In the genomic region with DNA sequence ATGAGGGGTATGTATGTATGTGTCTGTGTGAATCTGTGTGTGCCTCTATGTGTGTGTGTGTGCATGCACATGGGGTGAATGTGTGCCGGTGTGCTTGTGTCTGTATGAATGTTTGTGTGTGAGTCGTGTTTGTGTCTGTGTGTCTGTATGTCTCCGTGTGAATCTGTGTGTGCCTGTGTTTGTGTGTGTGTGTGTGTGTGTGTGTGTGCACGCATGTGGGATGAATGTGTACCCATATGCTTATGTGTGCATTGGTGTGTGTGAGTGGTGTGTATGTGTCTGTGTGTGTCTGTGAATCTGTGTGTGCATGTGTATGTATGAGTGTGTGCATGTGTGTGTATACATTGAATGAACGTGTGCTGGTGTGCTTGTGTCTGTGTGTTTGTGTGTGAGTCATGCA, we compare ENCODE assay signal across 30 cellular contexts.
"Had no signal": no experiment of that assay in that cellular context is flagged by ENCODE, and none has a peak within 500 bp of the region (broad histone marks: within the 10 kb centered on the region; RNA-seq: fewer than 3 reads in every experiment).

No MANE protein-coding gene starts in this region.

- H3K4me3 ChIP-seq: adrenal gland, MG63, Peyer's patch had no signal

- ATAC-seq: activated naive CD4-positive, alpha-beta T cell treated with anti-CD3 and anti-CD28 coated beads, Interleukin-2, amount 50 U/mL, for 72 hours; activated T-cell treated with anti-CD3 and anti-CD28 coated beads, Interleukin-2, amount 50 U/mL, for 4 hours; PC-3; Right ventricle myocardium inferior; SK-N-SH treated with all-trans-retinoic acid at 6 μM for 48 hours; T-cell; T-helper 17 cell had no signal

- H3K9me3 ChIP-seq: adrenal gland, MG63, Peyer's patch had no signal

- H3K4me1 ChIP-seq: adrenal gland, Peyer's patch had no signal

- H3K27me3 ChIP-seq: adrenal gland, MG63, Peyer's patch had no signal

- DNase-seq: activated B cell treated with CpG ODN at 0.5 μM for 24 hours; activated CD4-positive, alpha-beta memory T cell treated with anti-CD3 and anti-CD28 coated beads for 36 hours; activated CD4-positive, alpha-beta T cell treated with anti-CD3 and anti-CD28 coated beads for 4 hours; activated CD4-positive, alpha-beta T cell treated with anti-CD3 and anti-CD28 coated beads, Interleukin-2, amount 50 U/mL, for 1 hour; activated CD4-positive, CD25-positive, alpha-beta regulatory T cell treated with anti-CD3 and anti-CD28 coated beads, Interleukin-2, amount 50 U/mL, for 72 hours; activated CD8-positive, alpha-beta memory T cell treated with anti-CD3 and anti-CD28 coated beads, Interleukin-2, amount 50 U/mL, for 4 hours; activated gamma-delta T cell treated with Interleukin-2 at 50 U/mL for 16 hours; activated naive CD4-positive, alpha-beta T cell treated with anti-CD3 and anti-CD28 coated beads for 36 hours; activated T-cell treated with anti-CD3 and anti-CD28 coated beads for 4 hours; activated T-cell treated with anti-CD3 and anti-CD28 coated beads, Interleukin-2, amount 50 U/mL, for 4 hours; adrenal gland; anterior cingulate cortex; MG63; NCI-H1048; NCI-H1105 treated with DMSO at 0.1 percent for 48 hours; NCI-H1436; NCI-H1694; NCI-H2029; NCI-H345; NCI-H524 treated with DMSO at 0.1 percent for 48 hours; PC-3; RPMI8226; SIG-M5; T-cell; T-helper 17 cell had no signal

- H3K36me3 ChIP-seq: adrenal gland, MG63, Peyer's patch had no signal

- H3K27ac ChIP-seq: adrenal gland, Peyer's patch, VCaP had no signal
